Comparison of ENCODE assay signal across 8 cellular contexts in the genomic region with DNA sequence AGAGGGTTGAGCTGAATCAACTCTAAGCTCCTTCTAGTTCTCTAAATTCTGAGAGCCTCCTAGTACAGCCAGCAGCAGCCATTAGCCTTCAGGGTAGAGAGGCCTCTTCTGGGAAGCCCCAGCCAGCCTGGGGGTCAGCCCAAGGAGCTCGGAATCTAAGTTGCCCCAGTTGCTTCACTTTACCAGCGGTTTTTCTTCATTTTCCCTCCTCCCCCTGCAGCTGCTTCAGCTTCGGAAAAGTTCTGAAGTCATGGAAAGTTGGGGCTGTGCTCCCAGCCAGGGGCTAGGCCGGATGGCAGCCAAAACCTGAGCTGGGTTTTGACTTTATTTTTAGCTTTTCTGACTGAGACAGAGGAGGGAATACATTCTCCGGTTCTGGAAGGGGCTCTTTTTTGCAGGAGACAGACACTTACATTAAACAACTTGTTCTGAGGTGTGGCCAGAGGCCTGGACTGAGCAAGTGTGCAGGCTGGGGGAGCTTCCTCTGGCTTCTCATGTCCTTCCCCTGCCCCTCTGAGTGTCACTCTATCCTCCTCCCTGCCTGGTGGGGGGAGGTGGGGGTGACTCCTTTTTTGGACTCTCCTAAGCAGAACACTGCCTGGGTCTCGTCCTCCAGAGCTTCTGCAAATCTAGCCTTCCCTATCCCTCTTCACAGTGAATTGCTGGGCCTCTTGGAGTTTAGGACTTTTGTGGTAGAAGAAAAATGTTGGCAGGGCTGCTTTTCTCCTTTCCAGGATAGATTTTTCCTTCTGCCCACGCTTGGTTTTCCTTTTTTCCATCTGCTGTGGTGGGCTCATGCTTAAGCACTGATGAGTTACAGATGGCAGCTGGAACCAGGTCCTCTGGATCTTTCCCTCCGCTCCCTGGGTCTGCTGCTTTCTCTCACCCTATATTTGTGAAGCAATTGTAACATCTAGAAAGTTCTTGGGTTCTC. TPM values are rescaled to one million over a fixed set of nuclear protein-coding genes. Genes with fewer than 3 reads are reported as not detected.
DNase-seq lines count a peak whose midpoint lies in the region; ATAC-seq lines count a peak whose summit lies in the region.

No MANE protein-coding gene starts in this region.

- no peaks in the 10 kb centered on the region for H3K9me3 ChIP-seq in muscle layer of colon (ENCODE audit: low read length)

- peak overlapping the region; percentile 55 for H3K27ac Mint-ChIP-seq in stimulated activated naive CD8-positive, alpha-beta T cell treated with anti-CD3 and anti-CD28 coated beads, Interleukin-15, Interleukin-2, amounts not matched to agents 100 ng/mL and 50 ng/mL, for 24 hours

- H3K4me3 Mint-ChIP-seq in stimulated activated naive CD8-positive, alpha-beta T cell treated with anti-CD3 and anti-CD28 coated beads, Interleukin-15, Interleukin-2, amounts not matched to agents 100 ng/mL and 50 ng/mL, for 24 hours: peak overlapping the region; percentile 39

- H3K9ac ChIP-seq in muscle layer of colon (ENCODE audit: low read length): peak overlapping the region; percentile 86

- peaks cover 61% of the 10 kb centered on the region for H3K4me1 Mint-ChIP-seq in stimulated activated naive CD8-positive, alpha-beta T cell treated with anti-CD3 and anti-CD28 coated beads, Interleukin-15, Interleukin-2, amounts not matched to agents 100 ng/mL and 50 ng/mL, for 24 hours (ENCODE audit: low read depth)

- H3K4me1 ChIP-seq in muscle layer of colon (ENCODE audit: insufficient read depth, low read length): peaks cover 66% of the 10 kb centered on the region

- H3K4me3 ChIP-seq in muscle layer of colon (ENCODE audit: low read depth in 1 of 2, low read length in 2 of 2): peak overlapping the region in 1 of 2 donors; percentile 52

- H3K27me3 Mint-ChIP-seq in stimulated activated naive CD8-positive, alpha-beta T cell treated with anti-CD3 and anti-CD28 coated beads, Interleukin-15, Interleukin-2, amounts not matched to agents 100 ng/mL and 50 ng/mL, for 24 hours: no peaks in the 10 kb centered on the region

- ATAC-seq in stimulated activated naive CD8-positive, alpha-beta T cell treated with anti-CD3 and anti-CD28 coated beads, Interleukin-15, Interleukin-2, amounts not matched to agents 100 U/mL and 50 U/mL, for 24 hours: no peak
- ATAC-seq in GM18511 (IDR thresholded peaks at IDR 0.05; ENCODE audit: unreplicated experiment) (no peak), GM19324 (IDR thresholded peaks at IDR 0.05; ENCODE audit: low FRiP score, unreplicated experiment) (no peak)

- peak overlapping the region; percentile 95 for H3K27ac ChIP-seq in muscle layer of colon (ENCODE audit: low read depth, low read length)

- H3K9me3 Mint-ChIP-seq in stimulated activated naive CD8-positive, alpha-beta T cell treated with anti-CD3 and anti-CD28 coated beads, Interleukin-15, Interleukin-2, amounts not matched to agents 100 ng/mL and 50 ng/mL, for 24 hours: no peaks in the 10 kb centered on the region

- H3K36me3 Mint-ChIP-seq in stimulated activated naive CD8-positive, alpha-beta T cell treated with anti-CD3 and anti-CD28 coated beads, Interleukin-15, Interleukin-2, amounts not matched to agents 100 ng/mL and 50 ng/mL, for 24 hours (ENCODE audit: low read depth): peaks cover 30% of the 10 kb centered on the region

- no peak for DNase-seq in stimulated activated naive CD8-positive, alpha-beta T cell treated with anti-CD3 and anti-CD28 coated beads, Interleukin-15, Interleukin-2, amounts not matched to agents 100 U/mL and 50 U/mL, for 24 hours
- peak; percentile 63 for DNase-seq in dermis blood vessel endothelial cell
- DNase-seq in iPS-NIHi7 (ENCODE audit: extremely low spot score): no peak
- DNase-seq in A172 (ENCODE audit: low spot score): no peak

- no peaks in the 10 kb centered on the region for H3K27me3 ChIP-seq in muscle layer of colon (ENCODE audit: control insufficient read depth in 1 of 2, insufficient read depth in 2 of 2, low read length in 2 of 2)

- peaks cover 36% of the 10 kb centered on the region for H3K36me3 ChIP-seq in muscle layer of colon (ENCODE audit: insufficient read depth, low read length)

RNA-seq across cellular contexts. Expression of a gene that starts 14.5 kb away (rescaled TPM):
- 502 and 945 TPM in 2 replicates for total RNA-seq in dermis blood vessel endothelial cell
- 1,695 and 2,065 TPM in 2 replicates for total RNA-seq in A172 (2014; rRNA removed; shearing (Covaris generic))

RNA-seq across cellular contexts. Expression of a gene that starts 24.4 kb away (rescaled TPM):
- 0.68 and 0.74 TPM in 2 replicates for total RNA-seq in dermis blood vessel endothelial cell
- 0.31 TPM in 1 of 2 replicates, not detected in the other for total RNA-seq in A172 (2014; rRNA removed; shearing (Covaris generic))

RNA-seq across cellular contexts. Expression of a gene that starts 46.8 kb away (rescaled TPM):
- 4.8 and 8.8 TPM in 2 replicates for total RNA-seq in dermis blood vessel endothelial cell
- 11.2 and 12.5 TPM in 2 replicates for total RNA-seq in A172 (2014; rRNA removed; shearing (Covaris generic))
